In genomic region chr6:155004017-155004416, GRCh38 we compare ENCODE assay signal across 13 cellular contexts. TPM values are rescaled to one million over a fixed set of nuclear protein-coding genes. Genes with fewer than 3 reads are reported as not detected.
DNase-seq lines count a peak whose midpoint lies in the region; ATAC-seq and TF ChIP-seq lines count a peak whose summit lies in the region.
"Had no signal": no experiment of that assay in that cellular context is flagged by ENCODE, and none has a peak within 500 bp of the region (broad histone marks: within the 10 kb centered on the region; RNA-seq: fewer than 3 reads in every experiment).

No MANE protein-coding gene starts in this region.

- H3K4me1 ChIP-seq in breast epithelium = no peaks in the 10 kb centered on the region

- H3K9me3 ChIP-seq in breast epithelium = no peaks in the 10 kb centered on the region
- H3K9me3 ChIP-seq: BLaER1 treated with 17β-estradiol and CSF1 and Interleukin-3, amounts not matched to agents 10 nM and 100 nM; HAP-1 had no signal

- H3K4me1 Mint-ChIP-seq in activated CD4-positive, alpha-beta memory T cell treated with anti-CD3 and anti-CD28 coated beads for 36 hours (ENCODE audit: low read depth) = peaks cover 4% of the 10 kb centered on the region
- H3K4me1 Mint-ChIP-seq in activated CD4-positive, alpha-beta memory T cell treated with anti-CD3 and anti-CD28 coated beads, Interleukin-2, amount 10 ng/mL, durations not matched to agents 7 days and 5 days = peaks cover 6% of the 10 kb centered on the region
- no peaks in the 10 kb centered on the region for H3K4me1 Mint-ChIP-seq in activated T-helper 17 cell treated with anti-CD3 and anti-CD28 coated beads, Interleukin-2, amount 50 U/mL, for 72 hours
- peaks cover 5% of the 10 kb centered on the region for H3K4me1 Mint-ChIP-seq in mesothelial cell of epicardium
- H3K4me1 Mint-ChIP-seq: CD4-positive, CD25-positive, alpha-beta regulatory T cell had no signal

- CTCF ChIA-PET in activated CD4-positive, alpha-beta memory T cell treated with anti-CD3 and anti-CD28 coated beads for 36 hours (lab: Charles Lee) = no interaction called here
- CTCF ChIA-PET in activated CD4-positive, alpha-beta memory T cell treated with anti-CD3 and anti-CD28 coated beads, Interleukin-2, amount 10 ng/mL, durations not matched to agents 7 days and 5 days (lab: Charles Lee) = no interaction called here

- no peaks in the 10 kb centered on the region for H3K36me3 Mint-ChIP-seq in activated CD4-positive, alpha-beta memory T cell treated with anti-CD3 and anti-CD28 coated beads for 36 hours
- no peaks in the 10 kb centered on the region for H3K36me3 Mint-ChIP-seq in activated CD4-positive, alpha-beta memory T cell treated with anti-CD3 and anti-CD28 coated beads, Interleukin-2, amount 10 ng/mL, durations not matched to agents 7 days and 5 days (ENCODE audit: low read depth)
- H3K36me3 Mint-ChIP-seq in activated T-helper 17 cell treated with anti-CD3 and anti-CD28 coated beads, Interleukin-2, amount 50 U/mL, for 72 hours (ENCODE audit: low read depth) = no peaks in the 10 kb centered on the region
- no peaks in the 10 kb centered on the region for H3K36me3 Mint-ChIP-seq in mesothelial cell of epicardium
- H3K36me3 Mint-ChIP-seq: CD4-positive, CD25-positive, alpha-beta regulatory T cell had no signal

- peak; percentile 22 for DNase-seq in activated CD4-positive, alpha-beta memory T cell treated with anti-CD3 and anti-CD28 coated beads for 36 hours
- no peak for DNase-seq in activated CD4-positive, alpha-beta memory T cell treated with anti-CD3 and anti-CD28 coated beads, Interleukin-2, amount 10 ng/mL, durations not matched to agents 7 days and 5 days
- DNase-seq in mesothelial cell of epicardium (ENCODE audit: low spot score in 2 of 2, unreplicated experiment in 2 of 2) (no peak), breast epithelium (ENCODE audit: low spot score in 2 of 2) (no peak), KG1 (lab: John Stamatoyannopoulos, UW) (no peak)
- DNase-seq: CD4-positive, CD25-positive, alpha-beta regulatory T cell; DMS53; GOT3 had no signal

- ATAC-seq in activated T-helper 17 cell treated with anti-CD3 and anti-CD28 coated beads, Interleukin-2, amount 50 U/mL, for 72 hours (replicated peaks) = peak; percentile 21
- peak; percentile 73 for ATAC-seq in esophagus mucosa

- no peak overlapping the region for H3K27ac ChIP-seq in breast epithelium
- H3K27ac ChIP-seq: 22Rv1; BLaER1 treated with 17β-estradiol and CSF1 and Interleukin-3, amounts not matched to agents 10 nM and 100 nM had no signal

- no peaks in the 10 kb centered on the region for H3K9me3 Mint-ChIP-seq in activated CD4-positive, alpha-beta memory T cell treated with anti-CD3 and anti-CD28 coated beads for 36 hours
- H3K9me3 Mint-ChIP-seq in activated CD4-positive, alpha-beta memory T cell treated with anti-CD3 and anti-CD28 coated beads, Interleukin-2, amount 10 ng/mL, durations not matched to agents 7 days and 5 days = no peaks in the 10 kb centered on the region
- no peaks in the 10 kb centered on the region for H3K9me3 Mint-ChIP-seq in activated T-helper 17 cell treated with anti-CD3 and anti-CD28 coated beads, Interleukin-2, amount 50 U/mL, for 72 hours
- no peaks in the 10 kb centered on the region for H3K9me3 Mint-ChIP-seq in mesothelial cell of epicardium

- no peak overlapping the region for H3K4me3 Mint-ChIP-seq in activated CD4-positive, alpha-beta memory T cell treated with anti-CD3 and anti-CD28 coated beads for 36 hours
- H3K4me3 Mint-ChIP-seq in activated CD4-positive, alpha-beta memory T cell treated with anti-CD3 and anti-CD28 coated beads, Interleukin-2, amount 10 ng/mL, durations not matched to agents 7 days and 5 days = no peak overlapping the region
- H3K4me3 Mint-ChIP-seq in activated T-helper 17 cell treated with anti-CD3 and anti-CD28 coated beads, Interleukin-2, amount 50 U/mL, for 72 hours = no peak overlapping the region
- no peak overlapping the region for H3K4me3 Mint-ChIP-seq in mesothelial cell of epicardium
- H3K4me3 Mint-ChIP-seq: CD4-positive, CD25-positive, alpha-beta regulatory T cell had no signal

- H3K27me3 ChIP-seq in breast epithelium = no peaks in the 10 kb centered on the region
- H3K27me3 ChIP-seq: BLaER1 treated with 17β-estradiol and CSF1 and Interleukin-3, amounts not matched to agents 10 nM and 100 nM had no signal

- no peak overlapping the region for H3K27ac Mint-ChIP-seq in activated CD4-positive, alpha-beta memory T cell treated with anti-CD3 and anti-CD28 coated beads for 36 hours
- no peak overlapping the region for H3K27ac Mint-ChIP-seq in activated CD4-positive, alpha-beta memory T cell treated with anti-CD3 and anti-CD28 coated beads, Interleukin-2, amount 10 ng/mL, durations not matched to agents 7 days and 5 days
- no peak overlapping the region for H3K27ac Mint-ChIP-seq in activated T-helper 17 cell treated with anti-CD3 and anti-CD28 coated beads, Interleukin-2, amount 50 U/mL, for 72 hours
- H3K27ac Mint-ChIP-seq in mesothelial cell of epicardium = no peak overlapping the region
- H3K27ac Mint-ChIP-seq: CD4-positive, CD25-positive, alpha-beta regulatory T cell had no signal

- intact Hi-C loops in activated CD4-positive, alpha-beta memory T cell treated with anti-CD3 and anti-CD28 coated beads for 36 hours (cut with micrococcal nuclease) = no loop called here
- intact Hi-C loops in breast epithelium (cut with DNase I; ENCODE audit: low total_unique reads) = no loop called here

- peaks cover 2% of the 10 kb centered on the region for H3K27me3 Mint-ChIP-seq in activated CD4-positive, alpha-beta memory T cell treated with anti-CD3 and anti-CD28 coated beads for 36 hours
- peaks cover 2% of the 10 kb centered on the region for H3K27me3 Mint-ChIP-seq in activated CD4-positive, alpha-beta memory T cell treated with anti-CD3 and anti-CD28 coated beads, Interleukin-2, amount 10 ng/mL, durations not matched to agents 7 days and 5 days
- no peaks in the 10 kb centered on the region for H3K27me3 Mint-ChIP-seq in activated T-helper 17 cell treated with anti-CD3 and anti-CD28 coated beads, Interleukin-2, amount 50 U/mL, for 72 hours
- H3K27me3 Mint-ChIP-seq in mesothelial cell of epicardium (ENCODE audit: low read depth) = no peaks in the 10 kb centered on the region

- no peak overlapping the region for H3K4me3 ChIP-seq in breast epithelium
- H3K4me3 ChIP-seq: BLaER1 treated with 17β-estradiol and CSF1 and Interleukin-3, amounts not matched to agents 10 nM and 100 nM; HAP-1 had no signal

- POLR2A ChIA-PET in activated CD4-positive, alpha-beta memory T cell treated with anti-CD3 and anti-CD28 coated beads for 36 hours (lab: Charles Lee) = no interaction called here
- POLR2A ChIA-PET in activated CD4-positive, alpha-beta memory T cell treated with anti-CD3 and anti-CD28 coated beads, Interleukin-2, amount 10 ng/mL, durations not matched to agents 7 days and 5 days (lab: Charles Lee) = no interaction called here

- H3K36me3 ChIP-seq in breast epithelium = no peaks in the 10 kb centered on the region
- H3K36me3 ChIP-seq: BLaER1 treated with 17β-estradiol and CSF1 and Interleukin-3, amounts not matched to agents 10 nM and 100 nM; HAP-1 had no signal

- TF ChIP-seq POLR2A in breast epithelium (IDR thresholded peaks at IDR 0.05) = no peak

- TF ChIP-seq CTCF in mesothelial cell of epicardium (IDR thresholded peaks at IDR 0.05; ENCODE audit: unreplicated experiment) = no peak
- TF ChIP-seq CTCF in breast epithelium (IDR thresholded peaks at IDR 0.05) = no peak

RNA-seq across cellular contexts. Expression of gene TIAM2, which starts 8.9 kb away (rescaled TPM):
- 10 to 100 TPM; 10.6 to 11.0 TPM for total RNA-seq in activated CD4-positive, alpha-beta memory T cell treated with anti-CD3 and anti-CD28 coated beads for 36 hours
- 1 to 10 TPM; 6.1 to 8.3 TPM for total RNA-seq in activated CD4-positive, alpha-beta memory T cell treated with anti-CD3 and anti-CD28 coated beads, Interleukin-2, amount 10 ng/mL, durations not matched to agents 7 days and 5 days
- 1 to 10 TPM; 4.7 to 5.0 TPM for total RNA-seq in activated T-helper 17 cell treated with anti-CD3 and anti-CD28 coated beads, Interleukin-2, amount 50 U/mL, for 72 hours
- 3.1 TPM for total RNA-seq in esophagus mucosa
- 14.4 to 19.9 TPM (median 18.1 TPM) in 3 replicates for total RNA-seq in mesothelial cell of epicardium
- 10 to 100 TPM in 2 of 3 donors, 1 to 10 TPM in 1; 5.8 to 32.3 (median 12.8) TPM for total RNA-seq in breast epithelium
